In the genomic region with DNA sequence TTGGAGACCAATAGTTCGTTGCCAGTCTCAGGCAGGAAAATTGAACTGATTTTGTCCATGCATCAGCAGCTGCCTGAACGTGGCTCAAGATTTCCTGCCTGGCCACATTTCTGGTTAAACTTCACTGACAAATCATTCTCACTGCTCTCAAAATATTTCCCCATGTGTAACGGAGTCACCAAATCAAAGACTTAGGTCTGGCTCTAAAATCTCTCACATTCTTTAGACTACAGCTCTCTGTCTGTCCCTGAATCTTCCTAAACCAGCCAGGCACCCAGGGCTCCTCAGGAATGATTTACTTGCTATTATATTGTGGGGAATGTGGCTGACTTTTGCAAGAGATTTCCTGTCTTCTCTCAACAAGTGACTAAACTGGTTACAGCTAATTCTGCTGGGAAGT, we compare ENCODE assay signal across 19 cellular contexts. TPM values are rescaled to one million over a fixed set of nuclear protein-coding genes. Genes with fewer than 3 reads are reported as not detected.
DNase-seq lines count a peak whose midpoint lies in the region; ATAC-seq and TF ChIP-seq lines count a peak whose summit lies in the region.
"Had no signal": no experiment of that assay in that cellular context is flagged by ENCODE, and none has a peak within 500 bp of the region (broad histone marks: within the 10 kb centered on the region; RNA-seq: fewer than 3 reads in every experiment).

No MANE protein-coding gene starts in this region.

- ATAC-seq in upper lobe of right lung, result peak; percentile 26
- ATAC-seq: pancreas; stimulated activated naive CD8-positive, alpha-beta T cell treated with anti-CD3 and anti-CD28 coated beads, Interleukin-15, Interleukin-2, amounts not matched to agents 100 U/mL and 50 U/mL, for 24 hours had no signal

- no peaks in the 10 kb centered on the region for H3K27me3 ChIP-seq in upper lobe of right lung
- H3K27me3 ChIP-seq: pancreas had no signal

- intact Hi-C loops in upper lobe of right lung (cut with DNase I), result no loop called here

- H3K27ac ChIP-seq in upper lobe of right lung, result peak overlapping the region; percentile 12
- H3K27ac ChIP-seq: pancreas, spleen had no signal

- no peak for TF ChIP-seq CTCF in upper lobe of right lung (IDR thresholded peaks at IDR 0.05)

- no peaks in the 10 kb centered on the region for H3K9me3 ChIP-seq in upper lobe of right lung
- H3K9me3 ChIP-seq: pancreas, spleen had no signal

- H3K4me1 ChIP-seq in upper lobe of right lung, result no peaks in the 10 kb centered on the region
- H3K4me1 ChIP-seq: pancreas, spleen had no signal

- no peak overlapping the region for H3K4me3 ChIP-seq in upper lobe of right lung
- H3K4me3 ChIP-seq: pancreas, spleen had no signal

- DNase-seq in HK-2 (ENCODE audit: unreplicated experiment) (peak; percentile 8), dermis blood vessel endothelial cell (peak; percentile 37), left kidney (ENCODE audit: low read depth, low spot score) (peak; percentile 25), upper lobe of right lung (no peak), NCI-H524 treated with DMSO at 0.1 percent for 48 hours (lab: John Stamatoyannopoulos, UW) (no peak), Ammon's horn (ENCODE audit: low spot score) (no peak), NCI-H226 (no peak)
- DNase-seq: activated gamma-delta T cell; aorta; CD4-positive, alpha-beta memory T cell; KG1; NCI-H1436 treated with DMSO at 0.1 percent for 48 hours; NCI-H446; OCI-M1; pancreas; spleen; stimulated activated naive CD8-positive, alpha-beta T cell treated with anti-CD3 and anti-CD28 coated beads, Interleukin-15, Interleukin-2, amounts not matched to agents 100 U/mL and 50 U/mL, for 24 hours had no signal

- no peaks in the 10 kb centered on the region for H3K36me3 ChIP-seq in upper lobe of right lung
- H3K36me3 ChIP-seq: pancreas, spleen had no signal

RNA-seq across cellular contexts. Expression of gene GJA8, which starts 49.2 kb away (rescaled TPM):
- total RNA-seq in dermis blood vessel endothelial cell (not detected in 2 replicates), upper lobe of right lung (not detected)
- total RNA-seq: activated CD8-positive, alpha-beta memory T cell treated with anti-CD3 and anti-CD28 coated beads for 36 hours; aorta; CD4-positive, alpha-beta memory T cell; mononuclear cell; pancreas; spleen had no signal

Comparison
In these comparisons a context has a peak if more than half of its experiments do, and no peak if none do; other contexts are left out.
1. DNase-seq: peak in HK-2 (single experiment), dermis blood vessel endothelial cell (single experiment) and left kidney (single experiment); none in upper lobe of right lung (single experiment), NCI-H524 treated with DMSO at 0.1 percent for 48 hours (single experiment), Ammon's horn (single experiment) and NCI-H226 (single experiment).